In genomic region chr2:144249035-144249637, GRCh38 we compare ENCODE assay signal across 12 cellular contexts.
DNase-seq lines count a peak whose midpoint lies in the region; ATAC-seq, FAIRE-seq and TF ChIP-seq lines count a peak whose summit lies in the region.
"Had no signal": no experiment of that assay in that cellular context is flagged by ENCODE, and none has a peak within 500 bp of the region (broad histone marks: within the 10 kb centered on the region; RNA-seq: fewer than 3 reads in every experiment).

No MANE protein-coding gene starts in this region.

- no peaks in the 10 kb centered on the region for H3K36me3 ChIP-seq in astrocyte (ENCODE audit: insufficient read depth, low read length)
- peaks cover 0 to 5% of the 10 kb centered on the region in 2 donors for H3K36me3 ChIP-seq in vagina
- H3K36me3 ChIP-seq: right lobe of liver had no signal

- peaks cover 27% of the 10 kb centered on the region for H3K36me3 Mint-ChIP-seq in stimulated activated naive CD8-positive, alpha-beta T cell treated with anti-CD3 and anti-CD28 coated beads, Interleukin-15, Interleukin-2, amounts not matched to agents 100 ng/mL and 50 ng/mL, for 24 hours (ENCODE audit: low read depth)
- peaks cover 10% of the 10 kb centered on the region for H3K36me3 Mint-ChIP-seq in astrocyte (ENCODE audit: low read depth, unreplicated experiment)

- TF ChIP-seq POLR2A in vagina (IDR thresholded peaks at IDR 0.05) = no peak

- no peaks in the 10 kb centered on the region for H3K27me3 Mint-ChIP-seq in stimulated activated naive CD8-positive, alpha-beta T cell treated with anti-CD3 and anti-CD28 coated beads, Interleukin-15, Interleukin-2, amounts not matched to agents 100 ng/mL and 50 ng/mL, for 24 hours
- no peaks in the 10 kb centered on the region for H3K27me3 Mint-ChIP-seq in astrocyte (ENCODE audit: low read depth, unreplicated experiment)
- H3K27me3 Mint-ChIP-seq: T-cell had no signal

- H3K27ac Mint-ChIP-seq in stimulated activated naive CD8-positive, alpha-beta T cell treated with anti-CD3 and anti-CD28 coated beads, Interleukin-15, Interleukin-2, amounts not matched to agents 100 ng/mL and 50 ng/mL, for 24 hours = peak overlapping the region; percentile 45
- H3K27ac Mint-ChIP-seq in astrocyte (ENCODE audit: unreplicated experiment) = peak overlapping the region; percentile 6
- H3K27ac Mint-ChIP-seq: T-cell had no signal

- no peak for DNase-seq in stimulated activated naive CD8-positive, alpha-beta T cell treated with anti-CD3 and anti-CD28 coated beads, Interleukin-15, Interleukin-2, amounts not matched to agents 100 U/mL and 50 U/mL, for 24 hours
- DNase-seq in astrocyte (ENCODE audit: low read depth) = no peak
- no peak for DNase-seq in vagina (ENCODE audit: extremely low spot score in 2 of 2)
- no peak for DNase-seq in DMS 273 treated with DMSO at 0.1 percent for 48 hours (lab: John Stamatoyannopoulos, UW)
- no peak for DNase-seq in stimulated activated CD4-positive, alpha-beta T cell treated with anti-CD3 and anti-CD28 coated beads, Interleukin-4, amount 100 ng/mL, for 24 hours
- no peak for DNase-seq in NCI-H2029 treated with DMSO at 0.1 percent for 48 hours (lab: John Stamatoyannopoulos, UW)
- DNase-seq: activated CD8-positive, alpha-beta memory T cell treated with anti-CD3 and anti-CD28 coated beads, Interleukin-2, amount 50 U/mL, for 4 hours; body of pancreas; right lobe of liver; T-cell had no signal

- no peak overlapping the region for H2AFZ ChIP-seq in astrocyte (ENCODE audit: low read depth, low read length)

- H3K4me1 ChIP-seq in astrocyte (ENCODE audit: insufficient read depth, low read length) (no peaks in the 10 kb centered on the region), vagina (no peaks in the 10 kb centered on the region)
- H3K4me1 ChIP-seq: body of pancreas, right lobe of liver had no signal

- intact Hi-C loops in vagina (cut with DNase I) = no loop called here

- ATAC-seq in stimulated activated naive CD8-positive, alpha-beta T cell treated with anti-CD3 and anti-CD28 coated beads, Interleukin-15, Interleukin-2, amounts not matched to agents 100 U/mL and 50 U/mL, for 24 hours = no peak
- peak; percentile 49 for ATAC-seq in HG02885 (IDR thresholded peaks at IDR 0.05; ENCODE audit: poor library complexity, unreplicated experiment)
- ATAC-seq: body of pancreas, right lobe of liver, T-cell had no signal

- H3K79me2 ChIP-seq in astrocyte (ENCODE audit: insufficient read depth, low read length) = no peaks in the 10 kb centered on the region

- no peak overlapping the region for H3K4me2 ChIP-seq in astrocyte (ENCODE audit: low read length)

- H3K9me3 ChIP-seq in astrocyte (ENCODE audit: insufficient read depth, low read depth, low read length) = no peaks in the 10 kb centered on the region
- no peaks in the 10 kb centered on the region for H3K9me3 ChIP-seq in vagina
- H3K9me3 ChIP-seq: right lobe of liver had no signal

- H3K4me3 ChIP-seq in astrocyte (ENCODE audit: insufficient read depth, low read depth, low read length) (no peak overlapping the region), vagina (no peak overlapping the region)
- H3K4me3 ChIP-seq: body of pancreas, right lobe of liver had no signal

- H3K4me1 Mint-ChIP-seq in stimulated activated naive CD8-positive, alpha-beta T cell treated with anti-CD3 and anti-CD28 coated beads, Interleukin-15, Interleukin-2, amounts not matched to agents 100 ng/mL and 50 ng/mL, for 24 hours (ENCODE audit: low read depth) = peaks cover 19% of the 10 kb centered on the region
- no peaks in the 10 kb centered on the region for H3K4me1 Mint-ChIP-seq in astrocyte (ENCODE audit: low read depth, unreplicated experiment)

- H4K20me1 ChIP-seq in astrocyte (ENCODE audit: insufficient read depth, low read length) = no peaks in the 10 kb centered on the region

- no peak for FAIRE-seq in astrocyte (lab: Jason Lieb, UNC)

- H3K4me3 Mint-ChIP-seq in stimulated activated naive CD8-positive, alpha-beta T cell treated with anti-CD3 and anti-CD28 coated beads, Interleukin-15, Interleukin-2, amounts not matched to agents 100 ng/mL and 50 ng/mL, for 24 hours = no peak overlapping the region
- no peak overlapping the region for H3K4me3 Mint-ChIP-seq in astrocyte (ENCODE audit: unreplicated experiment)
- H3K4me3 Mint-ChIP-seq: T-cell had no signal

- no peaks in the 10 kb centered on the region for H3K27me3 ChIP-seq in astrocyte (ENCODE audit: insufficient read depth, low read length)
- no peaks in the 10 kb centered on the region for H3K27me3 ChIP-seq in vagina
- H3K27me3 ChIP-seq: body of pancreas, right lobe of liver had no signal

- peaks cover 17% of the 10 kb centered on the region for H3K9me3 Mint-ChIP-seq in stimulated activated naive CD8-positive, alpha-beta T cell treated with anti-CD3 and anti-CD28 coated beads, Interleukin-15, Interleukin-2, amounts not matched to agents 100 ng/mL and 50 ng/mL, for 24 hours
- peaks cover 14% of the 10 kb centered on the region for H3K9me3 Mint-ChIP-seq in astrocyte (ENCODE audit: unreplicated experiment)

- TF ChIP-seq CTCF in astrocyte (IDR thresholded peaks at IDR 0.05; ENCODE audit: insufficient read depth, low read depth, low read length) (no peak), vagina (IDR thresholded peaks at IDR 0.05) (no peak)

- H3K27ac ChIP-seq in astrocyte (ENCODE audit: low read depth, low read length) (no peak overlapping the region), vagina (peak overlapping the region; percentile 6)
- H3K27ac ChIP-seq: body of pancreas, right lobe of liver had no signal

- no peak overlapping the region for H3K9ac ChIP-seq in astrocyte (ENCODE audit: low read length)
